ENCODE assay signal across 19 cellular contexts in genomic region chr15:41955807-41956525, GRCh38. TPM values are rescaled to one million over a fixed set of nuclear protein-coding genes. Genes with fewer than 3 reads are reported as not detected.
DNase-seq lines count a peak whose midpoint lies in the region; ATAC-seq, FAIRE-seq and TF ChIP-seq lines count a peak whose summit lies in the region.
"Had no signal": no experiment of that assay in that cellular context is flagged by ENCODE, and none has a peak within 500 bp of the region (broad histone marks: within the 10 kb centered on the region; RNA-seq: fewer than 3 reads in every experiment).

No MANE protein-coding gene starts in this region.

- peak overlapping the region in 2 of 7 donors; percentile 74 to 75 for H3K27ac Mint-ChIP-seq in CD4-positive, alpha-beta memory T cell
- no peak overlapping the region for H3K27ac Mint-ChIP-seq in activated T-cell treated with anti-CD3 and anti-CD28 coated beads, Interleukin-2, amount 50 U/mL, for 24 hours
- H3K27ac Mint-ChIP-seq: natural killer cell had no signal

- ATAC-seq in A549: peak; percentile 48 to 63; a peak in 4 of 6 replicates
- peak; percentile 41; the same call in 1 of the 3 replicates for ATAC-seq in RWPE2 (ENCODE audit: low read depth)
- ATAC-seq in heart right ventricle: peak; percentile 30 to 75 (median 58)
- ATAC-seq: natural killer cell, T-helper 17 cell had no signal

- no peak overlapping the region for H3K4me2 ChIP-seq in A549

- peaks cover 8% of the 10 kb centered on the region; the same call in 1 of the 3 replicates for H3K4me1 ChIP-seq in A549
- peaks cover 5% of the 10 kb centered on the region for H3K4me1 ChIP-seq in RWPE2 (ENCODE audit: insufficient read depth, poor library complexity, severe bottlenecking)
- H3K4me1 ChIP-seq in heart right ventricle: peaks cover 28 to 97% (median 62%) of the 10 kb centered on the region in 9 donors
- peaks cover 14% of the 10 kb centered on the region for H3K4me1 ChIP-seq in CD4-positive, alpha-beta memory T cell (ENCODE audit: insufficient read depth, low read length)

- H3K27ac ChIP-seq in A549 (no peak overlapping the region), RWPE2 (ENCODE audit: poor library complexity, severe bottlenecking) (no peak overlapping the region), heart right ventricle (peak overlapping the region in 9 of 10 donors; percentile 60 to 88 (median 77))
- no peak overlapping the region for H3K27ac ChIP-seq in CD4-positive, alpha-beta memory T cell (ENCODE audit: low read depth, low read length)
- H3K27ac ChIP-seq: epithelial cell of prostate had no signal

- WGBS in A549 (ENCODE audit: missing lambda C conversion rate): 86% methylated on average over 21 of the region's 21 CpGs
- WGBS in heart right ventricle, 2 donors: 28 to 41% methylated on average over 21 of the region's 21 CpGs

- TF ChIP-seq POLR2A in A549 (IDR thresholded peaks at IDR 0.05; ENCODE audit: low read length): no peak

- no peak overlapping the region for H3K4me3 ChIP-seq in A549
- no peak overlapping the region for H3K4me3 ChIP-seq in RWPE2 (ENCODE audit: severe bottlenecking)
- H3K4me3 ChIP-seq in heart right ventricle: peak overlapping the region in 6 of 10 donors; percentile 6 to 25 (median 12)
- no peak overlapping the region for H3K4me3 ChIP-seq in CD4-positive, alpha-beta memory T cell (ENCODE audit: low read length in 2 of 2)
- H3K4me3 ChIP-seq: Peyer's patch, spleen, tibial nerve had no signal

- peaks cover 10 to 50% of the 10 kb centered on the region in 2 donors for H3K36me3 Mint-ChIP-seq in CD4-positive, alpha-beta memory T cell
- peaks cover 55% of the 10 kb centered on the region for H3K36me3 Mint-ChIP-seq in activated T-cell treated with anti-CD3 and anti-CD28 coated beads, Interleukin-2, amount 50 U/mL, for 24 hours (ENCODE audit: low read depth)
- H3K36me3 Mint-ChIP-seq: natural killer cell had no signal

- DNase-seq in A549 (ENCODE audit: low read depth in 1 of 2, low spot score in 1 of 2) (no peak), RWPE2 (ENCODE audit: low spot score) (no peak), heart right ventricle (no peak), mesenteric fat pad (ENCODE audit: low spot score) (peak; percentile 75)
- DNase-seq in activated CD4-positive, alpha-beta T cell treated with anti-CD3 and anti-CD28 coated beads, Interleukin-2, amount 50 U/mL, for 48 hours: no peak
- DNase-seq in CD4-positive, alpha-beta memory T cell: no peak
- no peak for DNase-seq in activated CD4-positive, alpha-beta T cell treated with anti-CD3 and anti-CD28 coated beads for 1 hour
- DNase-seq in activated T-cell treated with anti-CD3 and anti-CD28 coated beads, Interleukin-2, amount 50 U/mL, for 24 hours: no peak
- DNase-seq: activated gamma-delta T cell, DMS53, natural killer cell, NCI-H2171 treated with DMSO at 0.1 percent for 48 hours, Peyer's patch, spleen, T-helper 17 cell had no signal

- intact Hi-C loops in heart right ventricle (cut with DNase I): loop anchor here in 3 of 10 donors (5.0 to 10.0 kb wide), 3 partner anchors 34 to 51 kb away; no protein-coding TSS in a partner anchor
- intact Hi-C loops in CD4-positive, alpha-beta memory T cell (cut with micrococcal nuclease): no loop called here

- no peak; a peak in 1 of 5 replicates for TF ChIP-seq RAD21 in A549 (conservative IDR thresholded peaks at IDR 0.05 in 1 of 2, IDR thresholded peaks at IDR 0.05 in 1 of 2)

- H3K4me3 Mint-ChIP-seq in CD4-positive, alpha-beta memory T cell: no peak overlapping the region
- no peak overlapping the region for H3K4me3 Mint-ChIP-seq in activated T-cell treated with anti-CD3 and anti-CD28 coated beads, Interleukin-2, amount 50 U/mL, for 24 hours
- H3K4me3 Mint-ChIP-seq: natural killer cell, T-helper 17 cell had no signal

- CTCF ChIA-PET in A549 (lab: Yijun Ruan, JAX): interaction anchor here (1.7 kb wide), 1 partner anchor 17 kb away, joined by 4 read pairs; no protein-coding TSS in a partner anchor
- CTCF ChIA-PET in CD4-positive, alpha-beta memory T cell (lab: Charles Lee; ENCODE audit: partially characterized antibody): interaction anchor here (2.1 kb wide), 1 partner anchor 19 kb away, joined by 6 read pairs; no protein-coding TSS in a partner anchor

- H3K4me1 Mint-ChIP-seq in CD4-positive, alpha-beta memory T cell: peaks cover 6 to 25% (median 18%) of the 10 kb centered on the region in 4 donors
- H3K4me1 Mint-ChIP-seq in activated T-cell treated with anti-CD3 and anti-CD28 coated beads, Interleukin-2, amount 50 U/mL, for 24 hours (ENCODE audit: low read depth): peaks cover 17% of the 10 kb centered on the region

- H3K27me3 ChIP-seq in RWPE2 (ENCODE audit: insufficient read depth, poor library complexity, severe bottlenecking) (no peaks in the 10 kb centered on the region), heart right ventricle (no peaks in the 10 kb centered on the region)
- H3K27me3 ChIP-seq in CD4-positive, alpha-beta memory T cell (ENCODE audit: insufficient read depth, low read length): no peaks in the 10 kb centered on the region
- H3K27me3 ChIP-seq: Peyer's patch, spleen, tibial nerve had no signal

- H3K9me3 Mint-ChIP-seq in CD4-positive, alpha-beta memory T cell: no peaks in the 10 kb centered on the region
- H3K9me3 Mint-ChIP-seq in activated T-cell treated with anti-CD3 and anti-CD28 coated beads, Interleukin-2, amount 50 U/mL, for 24 hours: no peaks in the 10 kb centered on the region
- H3K9me3 Mint-ChIP-seq: natural killer cell had no signal

- no peaks in the 10 kb centered on the region for H3K27me3 Mint-ChIP-seq in CD4-positive, alpha-beta memory T cell
- H3K27me3 Mint-ChIP-seq in activated T-cell treated with anti-CD3 and anti-CD28 coated beads, Interleukin-2, amount 50 U/mL, for 24 hours: no peaks in the 10 kb centered on the region
- H3K27me3 Mint-ChIP-seq: T-helper 17 cell had no signal

- H3K36me3 ChIP-seq in RWPE2 (ENCODE audit: low read depth) (peaks cover 50% of the 10 kb centered on the region), heart right ventricle (peaks cover 0 to 52% (median 7%) of the 10 kb centered on the region in 9 donors)
- peaks cover 18% of the 10 kb centered on the region for H3K36me3 ChIP-seq in CD4-positive, alpha-beta memory T cell (ENCODE audit: insufficient read depth, low read length)

- POLR2A ChIA-PET in A549 (lab: Yijun Ruan, JAX): no interaction called here
- POLR2A ChIA-PET in CD4-positive, alpha-beta memory T cell (lab: Charles Lee; ENCODE audit: partially characterized antibody): interaction anchor here (0.9 kb wide), 1 partner anchor 19 kb away, joined by 3 read pairs; no protein-coding TSS in a partner anchor

- no peak for TF ChIP-seq EP300 in A549 (IDR thresholded peaks at IDR 0.05)

- no peak for TF ChIP-seq CTCF in A549 (IDR thresholded peaks at IDR 0.05)
- no peak for TF ChIP-seq CTCF in RWPE2 (IDR thresholded peaks at IDR 0.05; ENCODE audit: poor library complexity, severe bottlenecking)
- TF ChIP-seq CTCF in heart right ventricle (IDR thresholded peaks at IDR 0.05): peak in 6 of 9 donors; percentile 8 to 46 (median 30)

- FAIRE-seq in A549 (lab: Jason Lieb, UNC): no peak
- FAIRE-seq: bronchial epithelial cell, GM12891 had no signal

- H3K9me3 ChIP-seq in A549 (no peaks in the 10 kb centered on the region), RWPE2 (ENCODE audit: severe bottlenecking) (no peaks in the 10 kb centered on the region), heart right ventricle (no peaks in the 10 kb centered on the region)
- H3K9me3 ChIP-seq in CD4-positive, alpha-beta memory T cell (ENCODE audit: control insufficient read depth in 1 of 2, low read length in 2 of 2): no peaks in the 10 kb centered on the region
- H3K9me3 ChIP-seq: Peyer's patch, spleen, tibial nerve had no signal

TF ChIP-seq in A549, 52 proteins besides CTCF, POLR2A, EP300 and RAD21:
- no peak for TF ChIP-seq BCL3 (IDR thresholded peaks at IDR 0.05)
- TF ChIP-seq ELK1 (IDR thresholded peaks at IDR 0.05; ENCODE audit: low read depth, low read length): no peak
- TF ChIP-seq HOXA7 (CRISPR knock-in tag; IDR thresholded peaks at IDR 0.05): no peak

RNA-seq across cellular contexts. Expression of gene EHD4, which starts 16.4 kb away (rescaled TPM):
- polyA plus RNA-seq in A549 (2011; rRNA removed) (9.0 and 9.3 TPM in 2 replicates), A549 (2017; fragmentation: RNase III; extraction: RNeasy Plus Mini Kit Qiagen cat#74134 plus additional on column Dnase treatment) (8.2 to 9.6 TPM (median 8.9 TPM) in 3 replicates), heart right ventricle (10 to 100 TPM; 23.4 to 24.2 TPM)
- polyA plus RNA-seq in A549 (2012; cell fraction: cytosol; rRNA removed): 7.3 and 9.8 TPM in 2 replicates
- 7.1 and 7.5 TPM in 2 replicates for polyA plus RNA-seq in A549 (2012; cell fraction: nucleus; rRNA removed)
- polyA minus RNA-seq in A549 (2011; rRNA and poly(A)+ RNA removed): 14.9 and 15.0 TPM in 2 replicates
- total RNA-seq in heart right ventricle (10 to 100 TPM; 29.8 to 62.7 (median 46.6) TPM), mesenteric fat pad (35.7 TPM)
- 10 to 100 TPM; 15.2 to 15.6 TPM for total RNA-seq in CD4-positive, alpha-beta memory T cell
- 10 to 100 TPM; 13.9 to 16.4 TPM for polyA plus RNA-seq in CD4-positive, alpha-beta memory T cell

Comparison
In these comparisons a context has a peak if more than half of its experiments do, and no peak if none do; other contexts are left out.
1. H3K27ac ChIP-seq: peak in heart right ventricle (9 of 10); none in A549 (0 of 2), RWPE2 (single experiment) and CD4-positive, alpha-beta memory T cell (single experiment).
2. H3K4me3 ChIP-seq: peak in heart right ventricle (6 of 10); none in A549 (single experiment), RWPE2 (single experiment) and CD4-positive, alpha-beta memory T cell (0 of 2).
3. CTCF ChIP-seq: peak in heart right ventricle (6 of 9); none in A549 (single experiment) and RWPE2 (single experiment).
4. Peak in every context shown above with its lines, with median percentiles within 50 percentile points of each other: ATAC-seq.